Comparison of ENCODE assay signal across 20 cellular contexts in genomic region chr13:112966776-112967175, GRCh38. TPM values are rescaled to one million over a fixed set of nuclear protein-coding genes. Genes with fewer than 3 reads are reported as not detected.
A peak's percentile ranks its signal among the peaks of the same experiment; 100 is the strongest.
DNase-seq lines count a peak whose midpoint lies in the region; ATAC-seq and TF ChIP-seq lines count a peak whose summit lies in the region.
"Had no signal": no experiment of that assay in that cellular context is flagged by ENCODE, and none has a peak within 500 bp of the region (broad histone marks: within the 10 kb centered on the region; RNA-seq: fewer than 3 reads in every experiment).

No MANE protein-coding gene starts in this region.

- peak overlapping the region; percentile 16 for H3K27ac ChIP-seq in left ventricle myocardium inferior (replicated peaks)
- H3K27ac ChIP-seq in right atrium auricular region = peak overlapping the region in 1 of 2 donors; percentile 26
- H3K27ac ChIP-seq: A549, BLaER1, RWPE1, SJSA1 had no signal

- H3K4me3 ChIP-seq in left ventricle myocardium inferior (no peak overlapping the region), right atrium auricular region (no peak overlapping the region)
- H3K4me3 ChIP-seq: A549, BLaER1, SJSA1 had no signal

- H3K4me1 Mint-ChIP-seq in T-helper 17 cell (peaks cover 22% of the 10 kb centered on the region), nephron (peaks cover 19% of the 10 kb centered on the region), type B pancreatic cell (ENCODE audit: unreplicated experiment) (peaks cover 16% of the 10 kb centered on the region)

- peaks cover 5% of the 10 kb centered on the region for H3K9me3 ChIP-seq in left ventricle myocardium inferior (replicated peaks)
- no peaks in the 10 kb centered on the region for H3K9me3 ChIP-seq in right atrium auricular region
- H3K9me3 ChIP-seq in T-helper 17 cell (ENCODE audit: control insufficient read depth, low read length, poor library complexity, severe bottlenecking) = no peaks in the 10 kb centered on the region
- H3K9me3 ChIP-seq: A549, SJSA1 had no signal

- H3K4me3 Mint-ChIP-seq in T-helper 17 cell = peak overlapping the region; percentile 80
- H3K4me3 Mint-ChIP-seq in nephron = peak overlapping the region; percentile 41 to 54 (median 47)
- H3K4me3 Mint-ChIP-seq in type B pancreatic cell = peak overlapping the region; percentile 76

- DNase-seq in left ventricle myocardium inferior (no peak), right atrium auricular region (ENCODE audit: low spot score) (no peak), T-helper 17 cell (no peak), type B pancreatic cell (ENCODE audit: extremely low spot score, unreplicated experiment) (no peak), Kasumi-1 (lab: John Stamatoyannopoulos, UW) (no peak), MV-4-11 (lab: John Stamatoyannopoulos, UW) (no peak), RKO (ENCODE audit: low spot score) (no peak)
- DNase-seq: DMS79 treated with DMSO at 0.1 percent for 48 hours, KBM-7, NCI-H1417 treated with DMSO at 0.1 percent for 48 hours, NCI-H187 treated with DMSO at 0.1 percent for 48 hours, NCI-H2227 treated with DMSO at 0.1 percent for 48 hours, NCI-H510A treated with DMSO at 0.1 percent for 48 hours, NCI-H774, PC-3 had no signal

- H3K27me3 Mint-ChIP-seq in T-helper 17 cell (peaks cover 6% of the 10 kb centered on the region), nephron (ENCODE audit: low read depth) (peaks cover 39% of the 10 kb centered on the region), type B pancreatic cell (peaks cover 20% of the 10 kb centered on the region)

- H3K27me3 ChIP-seq in left ventricle myocardium inferior (ENCODE audit: low read depth) (peaks cover 25% of the 10 kb centered on the region), right atrium auricular region (no peaks in the 10 kb centered on the region)

- intact Hi-C loops in left ventricle myocardium inferior (cut with micrococcal nuclease) = no loop called here

- TF ChIP-seq CTCF in left ventricle myocardium inferior (IDR thresholded peaks at IDR 0.05; ENCODE audit: borderline replicate concordance) (no peak), right atrium auricular region (IDR thresholded peaks at IDR 0.05) (no peak), nephron (IDR thresholded peaks at IDR 0.05; ENCODE audit: unreplicated experiment in 3 of 3) (no peak), type B pancreatic cell (conservative IDR thresholded peaks at IDR 0.05) (no peak)

- no peaks in the 10 kb centered on the region for H3K36me3 Mint-ChIP-seq in T-helper 17 cell (ENCODE audit: low read depth)
- no peaks in the 10 kb centered on the region for H3K36me3 Mint-ChIP-seq in nephron (ENCODE audit: low read depth)
- no peaks in the 10 kb centered on the region for H3K36me3 Mint-ChIP-seq in type B pancreatic cell

- ATAC-seq in T-helper 17 cell = no peak
- ATAC-seq: A549, PC-3 had no signal

- H3K9me3 Mint-ChIP-seq in nephron = no peaks in the 10 kb centered on the region
- no peaks in the 10 kb centered on the region for H3K9me3 Mint-ChIP-seq in type B pancreatic cell

- H3K27ac Mint-ChIP-seq in T-helper 17 cell = no peak overlapping the region
- no peak overlapping the region for H3K27ac Mint-ChIP-seq in nephron
- H3K27ac Mint-ChIP-seq in type B pancreatic cell = peak overlapping the region; percentile 5

- H3K36me3 ChIP-seq in left ventricle myocardium inferior (no peaks in the 10 kb centered on the region), right atrium auricular region (no peaks in the 10 kb centered on the region)
- H3K36me3 ChIP-seq: BLaER1, SJSA1 had no signal

- H3K4me1 ChIP-seq in left ventricle myocardium inferior = peaks cover 61% of the 10 kb centered on the region
- H3K4me1 ChIP-seq in right atrium auricular region = peaks cover 0 to 27% of the 10 kb centered on the region in 2 donors
- H3K4me1 ChIP-seq: A549, SJSA1 had no signal

RNA-seq across cellular contexts. Expression of gene MCF2L, which starts 2.2 kb away (rescaled TPM):
- 41.2 TPM for total RNA-seq in left ventricle myocardium inferior
- total RNA-seq in right atrium auricular region = 10 to 100 TPM; 17.1 to 21.6 TPM
- 10 to 100 TPM in 1 of 2 donors, 1 to 10 TPM in 1; 9.7 to 13.2 TPM for total RNA-seq in T-helper 17 cell
- total RNA-seq in type B pancreatic cell (ENCODE audit: low replicate concordance) = 37.3 and 46.9 TPM in 2 replicates
